ENCODE assay signal across 33 cellular contexts in genomic region chr4:122832732-122833131, GRCh38. TPM values are rescaled to one million over a fixed set of nuclear protein-coding genes. Genes with fewer than 3 reads are reported as not detected.
A peak's percentile ranks its signal among the peaks of the same experiment; 100 is the strongest.
DNase-seq lines count a peak whose midpoint lies in the region; ATAC-seq, FAIRE-seq and TF ChIP-seq lines count a peak whose summit lies in the region.
"Had no signal": no experiment of that assay in that cellular context is flagged by ENCODE, and none has a peak within 500 bp of the region (broad histone marks: within the 10 kb centered on the region; RNA-seq: fewer than 3 reads in every experiment).

No MANE protein-coding gene starts in this region.

- H3K4me3 ChIP-seq in mammary epithelial cell (replicated peaks in 1 of 3; ENCODE audit: insufficient read depth in 1 of 3, low read depth in 2 of 3, low read length in 3 of 3), result no peak overlapping the region
- no peak overlapping the region for H3K4me3 ChIP-seq in K562
- H3K4me3 ChIP-seq in mesenchymal stem cell (ENCODE audit: insufficient read depth in 1 of 2, low read depth in 1 of 2, low read length in 2 of 2), result no peak overlapping the region
- no peak overlapping the region for H3K4me3 ChIP-seq in aorta (ENCODE audit: low read length in 2 of 2)
- H3K4me3 ChIP-seq in left lung, result no peak overlapping the region
- H3K4me3 ChIP-seq: cardiac muscle cell, dorsolateral prefrontal cortex, gastrocnemius medialis, HAP-1, Peyer's patch, SJSA1, skin epidermis had no signal

- H3K27me3 ChIP-seq in mammary epithelial cell (ENCODE audit: insufficient read depth, low read length) (no peaks in the 10 kb centered on the region), K562 (ENCODE audit: control insufficient read depth in 2 of 2, insufficient read depth in 2 of 2, low read length in 2 of 2) (no peaks in the 10 kb centered on the region), mesenchymal stem cell (ENCODE audit: control insufficient read depth in 1 of 2, insufficient read depth in 1 of 2, low read length in 2 of 2) (no peaks in the 10 kb centered on the region), aorta (ENCODE audit: control insufficient read depth in 1 of 2, insufficient read depth in 2 of 2, low read length in 1 of 2) (no peaks in the 10 kb centered on the region), left lung (peaks cover 9 to 51% of the 10 kb centered on the region in 2 donors)
- H3K27me3 ChIP-seq: SJSA1 had no signal

- no peak overlapping the region for H2BK5ac ChIP-seq in mesenchymal stem cell (ENCODE audit: low read depth, low read length, poor library complexity, severe bottlenecking)

- in situ Hi-C loops in mammary epithelial cell (cut with MboI; ENCODE audit: low sequenced_read_pairs in 2 of 2) (no loop called here), K562 (cut with MboI) (no loop called here)

- WGBS in mammary epithelial cell (ENCODE audit: low coverage, missing lambda C conversion rate), result 100% methylated on average over 1 of the region's 1 CpG
- 100% methylated on average over 1 of the region's 1 CpG for WGBS in K562 (ENCODE audit: insufficient coverage, low coverage, missing lambda C conversion rate)
- no CpG with 5 or more reads among the region's 1 CpG for WGBS in mesenchymal stem cell
- 73 to 89% methylated on average over 1 of the region's 1 CpG for WGBS in aorta, 2 donors

- H4K20me1 ChIP-seq in mammary epithelial cell (ENCODE audit: insufficient read depth, low read length) (no peaks in the 10 kb centered on the region), K562 (replicated peaks; ENCODE audit: control insufficient read depth, insufficient read depth, low read length) (no peaks in the 10 kb centered on the region)

- no peak overlapping the region for H2BK120ac ChIP-seq in mesenchymal stem cell (ENCODE audit: low read depth, low read length)

- H3K4me1 ChIP-seq in mammary epithelial cell (ENCODE audit: insufficient read depth, low read length) (peaks cover 42% of the 10 kb centered on the region), K562 (replicated peaks in 1 of 2; ENCODE audit: control insufficient read depth in 2 of 2, insufficient read depth in 2 of 2, low read length in 2 of 2) (peaks cover 0 to 6% of the 10 kb centered on the region in 2 experiments; a peak in 2 of 5 replicates), mesenchymal stem cell (ENCODE audit: control insufficient read depth, insufficient read depth, low read depth, low read length) (peaks cover 7% of the 10 kb centered on the region), aorta (ENCODE audit: control insufficient read depth in 1 of 2, insufficient read depth in 2 of 2, low read length in 2 of 2) (peaks cover 0 to 20% of the 10 kb centered on the region in 2 donors), left lung (peaks cover 0 to 3% of the 10 kb centered on the region in 2 donors)

- H3K9ac ChIP-seq in mammary epithelial cell (ENCODE audit: insufficient read depth, low read length), result no peak overlapping the region
- H3K9ac ChIP-seq in K562 (ENCODE audit: insufficient read depth in 1 of 2, low read depth in 2 of 2, low read length in 2 of 2), result no peak overlapping the region
- H3K9ac ChIP-seq in mesenchymal stem cell (ENCODE audit: low read length), result peak overlapping the region; percentile 15

- no peak overlapping the region for H4K8ac ChIP-seq in mesenchymal stem cell (ENCODE audit: low read length)

- dilution Hi-C loops in mammary epithelial cell (cut with HindIII; ENCODE audit: low sequenced_read_pairs), result no loop called here

- TF ChIP-seq CTCF in MCF 10A (IDR thresholded peaks at IDR 0.05; ENCODE audit: unreplicated experiment), result no peak
- no peak for TF ChIP-seq CTCF in mammary epithelial cell (conservative IDR thresholded peaks at IDR 0.05 in 1 of 2, IDR thresholded peaks at IDR 0.05 in 1 of 2; ENCODE audit: extremely low read depth in 1 of 2, insufficient read depth in 1 of 2, low read depth in 1 of 2, low read length in 2 of 2)
- no peak for TF ChIP-seq CTCF in K562 (IDR thresholded peaks at IDR 0.05 in 2 of 3, conservative IDR thresholded peaks at IDR 0.05 in 1 of 3; ENCODE audit: insufficient read depth in 2 of 3, low read depth in 1 of 3, low read length in 3 of 3)
- TF ChIP-seq CTCF in left lung (IDR thresholded peaks at IDR 0.05), result no peak

- peaks cover 38% of the 10 kb centered on the region for H3K4me1 Mint-ChIP-seq in MCF 10A (ENCODE audit: insufficient read depth, unreplicated experiment)

- H4K91ac ChIP-seq in mesenchymal stem cell (ENCODE audit: low read length), result no peak overlapping the region

- H3K9me3 Mint-ChIP-seq in MCF 10A (ENCODE audit: unreplicated experiment), result no peaks in the 10 kb centered on the region
- H3K9me3 Mint-ChIP-seq: type B pancreatic cell had no signal

- FAIRE-seq in K562 (lab: Jason Lieb, UNC), result peak; percentile 69

- CTCF ChIA-PET in MCF 10A (lab: Yijun Ruan, JAX), result interaction anchor here (0.7 to 2.1 kb wide), 7 partner anchors 34 to 98 kb away, joined by 3 to 7 read pairs (median 3); no protein-coding TSS in a partner anchor
- CTCF ChIA-PET in mammary epithelial cell (lab: Charles Lee; ENCODE audit: low non-redundant PET), result no interaction called here
- CTCF ChIA-PET in K562 (lab: Yijun Ruan, JAX; ENCODE audit: low intra/inter-chr PET ratio), result no interaction called here

- TF ChIP-seq POLR2A in K562 (conservative IDR thresholded peaks at IDR 0.05), result no peak

- H3K27ac ChIP-seq in mammary epithelial cell (ENCODE audit: insufficient read depth, low read depth, low read length) (no peak overlapping the region), K562 (ENCODE audit: extremely low read depth, low read depth, low read length) (no peak overlapping the region), mesenchymal stem cell (ENCODE audit: low read length, poor library complexity, severe bottlenecking) (no peak overlapping the region), aorta (ENCODE audit: low read depth in 1 of 2, low read length in 2 of 2) (peak overlapping the region in 1 of 2 donors; percentile 28), left lung (no peak overlapping the region)
- H3K27ac ChIP-seq: cardiac muscle cell, dorsolateral prefrontal cortex, epithelial cell of prostate, gastrocnemius medialis, Peyer's patch, SJSA1, skin epidermis, VCaP had no signal

- H3K4me3 Mint-ChIP-seq in MCF 10A (ENCODE audit: unreplicated experiment), result no peak overlapping the region
- H3K4me3 Mint-ChIP-seq: naive thymus-derived CD8-positive, alpha-beta T cell; type B pancreatic cell had no signal

- ATAC-seq in K562 (no peak), aorta (ENCODE audit: low FRiP score) (no peak), left lung (no peak), GM21723 (IDR thresholded peaks at IDR 0.05; ENCODE audit: unreplicated experiment) (no peak)
- ATAC-seq: gastrocnemius medialis; naive thymus-derived CD8-positive, alpha-beta T cell had no signal

- H3K23ac ChIP-seq in mesenchymal stem cell (ENCODE audit: low read length in 2 of 2), result no peak overlapping the region

- TF ChIP-seq RAD21 in K562 (CRISPR knock-in tag; conservative IDR thresholded peaks at IDR 0.05 in 1 of 2, IDR thresholded peaks at IDR 0.05 in 1 of 2), result no peak

- no peak overlapping the region for H3K4me2 ChIP-seq in mammary epithelial cell (ENCODE audit: insufficient read depth, low read depth, low read length)
- H3K4me2 ChIP-seq in K562 (ENCODE audit: insufficient read depth, low read length), result no peak overlapping the region
- peak overlapping the region; percentile 10 for H3K4me2 ChIP-seq in mesenchymal stem cell (ENCODE audit: low read length, poor library complexity, severe bottlenecking)

- no peak overlapping the region for H3K14ac ChIP-seq in mesenchymal stem cell (ENCODE audit: low read length in 2 of 2)

- H3K79me2 ChIP-seq in mammary epithelial cell (ENCODE audit: insufficient read depth, low read length) (peaks cover 83% of the 10 kb centered on the region), K562 (ENCODE audit: control insufficient read depth, insufficient read depth, low read length) (peaks cover 78% of the 10 kb centered on the region)

- H3K36me3 Mint-ChIP-seq in MCF 10A (ENCODE audit: insufficient read depth, unreplicated experiment), result peaks cover 6% of the 10 kb centered on the region

- BruUV-seq in MCF 10A (replicated peaks; lab: Mats Ljungman, UMichigan), result no TSS peak
- no TSS peak for BruUV-seq in mammary epithelial cell (replicated peaks; lab: Mats Ljungman, UMichigan)
- no TSS peak for BruUV-seq in K562 (replicated peaks; lab: Mats Ljungman, UMichigan)

- no peaks in the 10 kb centered on the region for H3K9me1 ChIP-seq in K562 (ENCODE audit: control insufficient read depth, insufficient read depth, low read length)

- no peaks in the 10 kb centered on the region for H3K79me1 ChIP-seq in mesenchymal stem cell (replicated peaks; ENCODE audit: low read length, poor library complexity, severe bottlenecking)

- intact Hi-C loops in MCF 10A (cut with micrococcal nuclease) (no loop called here), mammary epithelial cell (cut with micrococcal nuclease) (no loop called here), K562 (cut with micrococcal nuclease) (no loop called here), aorta (cut with DNase I) (no loop called here), left lung (cut with DNase I) (no loop called here)

- H2AFZ ChIP-seq in mammary epithelial cell (ENCODE audit: low read depth, low read length), result no peak overlapping the region
- no peak overlapping the region for H2AFZ ChIP-seq in K562 (ENCODE audit: low read depth, low read length)
- H2AFZ ChIP-seq in mesenchymal stem cell (ENCODE audit: low read depth, low read length), result no peak overlapping the region

- DNase-seq in MCF 10A (ENCODE audit: unreplicated experiment), result no peak
- DNase-seq in mammary epithelial cell, result no peak
- no peak for DNase-seq in K562 (ENCODE audit: extremely low read depth in 1 of 4, low spot score in 3 of 4)
- peak; percentile 57 for DNase-seq in mesenchymal stem cell
- DNase-seq in aorta, result no peak
- DNase-seq in left lung, result no peak
- DNase-seq in ecto neural progenitor cell (ENCODE audit: low spot score), result no peak
- DNase-seq: 8988T; activated CD4-positive, alpha-beta T cell treated with anti-CD3 and anti-CD28 coated beads, Interleukin-2, amount 50 U/mL, for 4 hours; activated CD8-positive, alpha-beta memory T cell treated with anti-CD3 and anti-CD28 coated beads, Interleukin-2, amount 50 U/mL, for 48 hours; activated effector memory CD4-positive, alpha-beta T cell treated with Interleukin-2 at 50 U/mL for 16 hours; DMS 273 treated with DMSO at 0.1 percent for 48 hours; dorsolateral prefrontal cortex; gastrocnemius medialis; GF-D8; Karpas-422; kidney glomerular epithelial cell; naive thymus-derived CD8-positive, alpha-beta T cell; NCI-H1092 treated with DMSO at 0.1 percent for 48 hours; NCI-H2029 treated with DMSO at 0.1 percent for 48 hours; NCI-H345; Peyer's patch; posterior cingulate gyrus; stimulated activated naive CD4-positive, alpha-beta T cell treated with Interleukin-2 at 50 U/mL for 16 hours; T-helper 2 cell had no signal

- TF ChIP-seq EP300 in K562 (IDR thresholded peaks at IDR 0.05; ENCODE audit: low read length), result no peak

- no peak overlapping the region for H2BK15ac ChIP-seq in mesenchymal stem cell (ENCODE audit: low read depth, poor library complexity, severe bottlenecking)

- peak overlapping the region; percentile 68 for H3K27ac Mint-ChIP-seq in MCF 10A (ENCODE audit: low read depth, unreplicated experiment)
- H3K27ac Mint-ChIP-seq: naive thymus-derived CD8-positive, alpha-beta T cell; type B pancreatic cell had no signal

- no peak overlapping the region for H2AK5ac ChIP-seq in mesenchymal stem cell (ENCODE audit: low read length, severe bottlenecking)

- no peak overlapping the region for H2BK12ac ChIP-seq in mesenchymal stem cell (ENCODE audit: low read length in 2 of 2)

- H3K9me3 ChIP-seq in mammary epithelial cell (replicated peaks; ENCODE audit: insufficient read depth, low read length), result no peaks in the 10 kb centered on the region
- no peaks in the 10 kb centered on the region for H3K9me3 ChIP-seq in K562 (replicated peaks; ENCODE audit: control insufficient read depth, insufficient read depth, low read depth, low read length)
- no peaks in the 10 kb centered on the region for H3K9me3 ChIP-seq in mesenchymal stem cell (ENCODE audit: control insufficient read depth, low read length)
- H3K9me3 ChIP-seq in aorta (ENCODE audit: control insufficient read depth, low read length), result no peaks in the 10 kb centered on the region
- no peaks in the 10 kb centered on the region for H3K9me3 ChIP-seq in left lung
- H3K9me3 ChIP-seq: gastrocnemius medialis, HAP-1, Peyer's patch, SJSA1 had no signal

- no peak overlapping the region for H3K18ac ChIP-seq in mesenchymal stem cell (ENCODE audit: low read depth in 1 of 2, low read length in 2 of 2)

- H3K36me3 ChIP-seq in mammary epithelial cell (ENCODE audit: insufficient read depth, low read length), result peaks cover 3% of the 10 kb centered on the region
- peaks cover 3% of the 10 kb centered on the region; the same call in 2 of the 3 replicates for H3K36me3 ChIP-seq in K562 (ENCODE audit: control insufficient read depth, insufficient read depth, low read length)
- peaks cover 4 to 16% of the 10 kb centered on the region in 2 experiments for H3K36me3 ChIP-seq in mesenchymal stem cell (ENCODE audit: control insufficient read depth in 1 of 2, insufficient read depth in 2 of 2, low read depth in 1 of 2, low read length in 2 of 2)
- H3K36me3 ChIP-seq in aorta (ENCODE audit: control insufficient read depth in 1 of 2, insufficient read depth in 2 of 2, low read length in 1 of 2), result no peaks in the 10 kb centered on the region
- no peaks in the 10 kb centered on the region for H3K36me3 ChIP-seq in left lung
- H3K36me3 ChIP-seq: cardiac muscle cell, gastrocnemius medialis, HAP-1, Peyer's patch had no signal

- POLR2A ChIA-PET in MCF 10A (lab: Yijun Ruan, JAX) (interaction anchor here (0.6 to 4.2 kb wide), 9 partner anchors 16 to 100 kb away, joined by 3 to 27 read pairs (median 3); partner anchors contain the start of gene NUDT6), K562 (lab: Yijun Ruan, JAX) (interaction anchor here (1.1 kb wide), 1 partner anchor 13 kb away, joined by 4 read pairs; no protein-coding TSS in a partner anchor)

- no peak overlapping the region for H3K4ac ChIP-seq in mesenchymal stem cell (ENCODE audit: low read depth in 1 of 2, low read length in 2 of 2)

- no peaks in the 10 kb centered on the region for H3K27me3 Mint-ChIP-seq in MCF 10A (ENCODE audit: insufficient read depth, unreplicated experiment)

RNA-seq across cellular contexts. Expression of gene FGF2, which starts 6.1 kb away (rescaled TPM):
- total RNA-seq in MCF 10A (2022) (132 and 134 TPM in 2 replicates), mammary epithelial cell (10 to 100 TPM; 17.3 to 30.6 TPM), K562 (2014; rRNA removed) (5.1 and 7.2 TPM in 2 replicates), K562 (2014; rRNA removed; fragmentation: Illumina TruSeq; extraction: Trizol) (11.9 and 13.5 TPM in 2 replicates), K562 (2015; rRNA removed; fragmentation: Illumina TruSeq; extraction: Trizol) (9.1 and 10.8 TPM in 2 replicates), K562 (2021) (16.4 and 19.4 TPM in 2 replicates), aorta (10 to 100 TPM; 31.7 to 35.9 TPM), left lung (10 to 100 TPM in 1 of 2 donors, 1 to 10 TPM in 1; 6.5 to 14.7 TPM)
- polyA plus RNA-seq in mammary epithelial cell (3.7 TPM), K562 (2011; rRNA removed) (7.9 and 15.1 TPM in 2 replicates), K562 (2014; fragmentation: Illumina TruSeq; extraction: Trizol) (8.3 and 9.2 TPM in 2 replicates), K562 (2014; fragmentation: Nextera tagmentation; extraction: Ambion mirVana) (1 to 10 TPM; 2.5 to 2.6 TPM), K562 (2014; rRNA removed) (7.8 and 8.1 TPM in 2 replicates), aorta (10 to 100 TPM in 1 of 2 donors, 1 to 10 TPM in 1; 8.8 to 12.6 TPM)
- polyA minus RNA-seq in mammary epithelial cell, result 7.7 TPM
- total RNA-seq in K562 (2011; cell fraction: chromatin; rRNA removed; ENCODE audit: low replicate concordance), result 4.9 and 13.3 TPM in 2 replicates
- total RNA-seq in K562 (2011; cell fraction: nucleolus; rRNA removed), result 2.0 and 3.2 TPM in 2 replicates
- 8.3 and 20.0 TPM in 2 replicates for total RNA-seq in K562 (2011; cell fraction: nucleoplasm; rRNA removed)
- polyA plus RNA-seq in K562 (2011; cell fraction: cytosol; rRNA removed), result 2.6 and 4.0 TPM in 2 replicates
- polyA plus RNA-seq in K562 (2011; cell fraction: nucleus; rRNA removed), result 4.9 and 6.5 TPM in 2 replicates
- polyA plus RNA-seq in K562 (2012), result 6.8 and 7.1 TPM in 2 replicates
- 11.7 and 16.9 TPM in 2 replicates for polyA minus RNA-seq in K562 (2011; rRNA and poly(A)+ RNA removed)
- 4.3 and 7.2 TPM in 2 replicates for polyA minus RNA-seq in K562 (2011; cell fraction: cytosol; rRNA and poly(A)+ RNA removed)
- polyA minus RNA-seq in K562 (2011; cell fraction: nucleus; rRNA and poly(A)+ RNA removed), result 5.8 and 9.7 TPM in 2 replicates
- 10.4 TPM for polyA plus RNA-seq in mesenchymal stem cell (2013, experiment 1 of 2)
- 10.7 TPM for polyA plus RNA-seq in mesenchymal stem cell (2013, experiment 2 of 2)
- total RNA-seq: naive thymus-derived CD8-positive, alpha-beta T cell had no signal
- polyA plus RNA-seq: naive thymus-derived CD8-positive, alpha-beta T cell had no signal
